Comparison of ENCODE assay signal across 21 cellular contexts in the genomic region with DNA sequence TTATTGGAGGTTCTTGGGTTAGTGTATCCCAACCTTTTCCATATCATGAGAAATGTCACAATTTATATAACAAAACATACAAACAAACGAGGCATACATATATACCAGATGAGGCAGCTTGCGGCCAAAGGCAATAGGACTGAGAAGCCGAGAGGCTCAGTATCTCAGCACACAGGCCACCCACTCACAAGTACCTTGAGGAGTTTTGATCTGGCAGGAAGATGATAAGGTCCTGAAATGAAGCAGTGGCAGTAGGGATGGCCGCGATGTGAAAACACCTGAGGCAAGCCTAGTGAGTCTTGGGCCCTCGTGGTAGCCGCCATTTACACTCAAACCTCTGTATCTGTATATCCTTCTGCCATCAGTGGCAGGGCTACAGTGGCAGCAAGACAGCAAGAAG.
"Had no signal": no experiment of that assay in that cellular context is flagged by ENCODE, and none has a peak within 500 bp of the region (broad histone marks: within the 10 kb centered on the region; RNA-seq: fewer than 3 reads in every experiment).

No MANE protein-coding gene starts in this region.

- H3K4me2 ChIP-seq: KMS-11 had no signal

- FAIRE-seq: HTR-8/SVneo, RCC 7860 had no signal

- DNase-seq: Kasumi-1, MM.1S, NCI-H1092 treated with DMSO at 0.1 percent for 48 hours, NCI-H1436 treated with DMSO at 0.1 percent for 48 hours, NCI-H1694, NCI-H187 treated with DMSO at 0.1 percent for 48 hours, NCI-H2029 treated with DMSO at 0.1 percent for 48 hours, NCI-H2171 treated with DMSO at 0.1 percent for 48 hours, NCI-H2227 treated with DMSO at 0.1 percent for 48 hours, NCI-H524, NCI-H526 treated with DMSO at 0.1 percent for 48 hours, NCI-H748 treated with DMSO at 0.1 percent for 48 hours, Right ventricle myocardium superior, RPMI8226, SIG-M5 had no signal

- H3K9me3 ChIP-seq: SJSA1 had no signal

- H3K27me3 ChIP-seq: SJSA1 had no signal

- H3K4me3 ChIP-seq: SJSA1, SK-N-MC had no signal

- H3K36me3 ChIP-seq: SJSA1 had no signal

- H3K9ac ChIP-seq: KMS-11 had no signal

- H3K27ac ChIP-seq: HL-60, KMS-11, SJSA1, SK-N-MC had no signal
